In the genomic region with DNA sequence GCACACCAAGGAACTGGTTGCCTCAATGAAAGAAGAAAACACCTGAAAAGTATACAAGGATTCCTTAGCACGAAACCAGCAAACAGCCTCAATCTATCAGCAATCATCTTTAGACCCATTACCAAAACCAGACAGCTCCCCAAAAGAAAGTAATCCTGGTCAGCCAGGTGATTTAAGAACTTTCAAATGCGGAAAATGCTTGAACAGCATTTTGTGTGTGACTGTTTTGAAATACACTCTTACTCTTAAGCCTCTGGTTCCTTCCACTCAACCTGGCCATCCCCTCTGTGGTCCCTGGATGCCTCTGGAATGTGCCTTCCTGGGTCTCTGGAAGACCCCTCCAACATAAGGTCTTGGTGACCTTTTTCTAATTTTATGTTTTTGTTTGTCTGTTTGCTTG, we compare ENCODE assay signal across 1 cellular context.
TF ChIP-seq lines count a peak whose summit lies in the region.

No MANE protein-coding gene starts in this region.

TF ChIP-seq in A549, 52 proteins besides CTCF, POLR2A, EP300 and RAD21 (continued from another document):
- TF ChIP-seq, protein P1, sequence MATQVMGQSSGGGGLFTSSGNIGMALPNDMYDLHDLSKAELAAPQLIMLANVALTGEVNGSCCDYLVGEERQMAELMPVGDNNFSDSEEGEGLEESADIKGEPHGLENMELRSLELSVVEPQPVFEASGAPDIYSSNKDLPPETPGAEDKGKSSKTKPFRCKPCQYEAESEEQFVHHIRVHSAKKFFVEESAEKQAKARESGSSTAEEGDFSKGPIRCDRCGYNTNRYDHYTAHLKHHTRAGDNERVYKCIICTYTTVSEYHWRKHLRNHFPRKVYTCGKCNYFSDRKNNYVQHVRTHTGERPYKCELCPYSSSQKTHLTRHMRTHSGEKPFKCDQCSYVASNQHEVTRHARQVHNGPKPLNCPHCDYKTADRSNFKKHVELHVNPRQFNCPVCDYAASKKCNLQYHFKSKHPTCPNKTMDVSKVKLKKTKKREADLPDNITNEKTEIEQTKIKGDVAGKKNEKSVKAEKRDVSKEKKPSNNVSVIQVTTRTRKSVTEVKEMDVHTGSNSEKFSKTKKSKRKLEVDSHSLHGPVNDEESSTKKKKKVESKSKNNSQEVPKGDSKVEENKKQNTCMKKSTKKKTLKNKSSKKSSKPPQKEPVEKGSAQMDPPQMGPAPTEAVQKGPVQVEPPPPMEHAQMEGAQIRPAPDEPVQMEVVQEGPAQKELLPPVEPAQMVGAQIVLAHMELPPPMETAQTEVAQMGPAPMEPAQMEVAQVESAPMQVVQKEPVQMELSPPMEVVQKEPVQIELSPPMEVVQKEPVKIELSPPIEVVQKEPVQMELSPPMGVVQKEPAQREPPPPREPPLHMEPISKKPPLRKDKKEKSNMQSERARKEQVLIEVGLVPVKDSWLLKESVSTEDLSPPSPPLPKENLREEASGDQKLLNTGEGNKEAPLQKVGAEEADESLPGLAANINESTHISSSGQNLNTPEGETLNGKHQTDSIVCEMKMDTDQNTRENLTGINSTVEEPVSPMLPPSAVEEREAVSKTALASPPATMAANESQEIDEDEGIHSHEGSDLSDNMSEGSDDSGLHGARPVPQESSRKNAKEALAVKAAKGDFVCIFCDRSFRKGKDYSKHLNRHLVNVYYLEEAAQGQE (IDR thresholded peaks at IDR 0.05), result no peak
- TF ChIP-seq, protein P2, sequence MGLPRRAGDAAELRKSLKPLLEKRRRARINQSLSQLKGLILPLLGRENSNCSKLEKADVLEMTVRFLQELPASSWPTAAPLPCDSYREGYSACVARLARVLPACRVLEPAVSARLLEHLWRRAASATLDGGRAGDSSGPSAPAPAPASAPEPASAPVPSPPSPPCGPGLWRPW (IDR thresholded peaks at IDR 0.05), result no peak
- no peak for TF ChIP-seq KDM1A (IDR thresholded peaks at IDR 0.05; ENCODE audit: low read depth)
TF ChIP-seq in A549: peak in this region for 1.
